8 cellular contexts compared by ENCODE assay signal in genomic region chr19:2494084-2494446, GRCh38. TPM values are rescaled to one million over a fixed set of nuclear protein-coding genes. Genes with fewer than 3 reads are reported as not detected.
DNase-seq lines count a peak whose midpoint lies in the region; ATAC-seq and TF ChIP-seq lines count a peak whose summit lies in the region.

No MANE protein-coding gene starts in this region.

- no peaks in the 10 kb centered on the region for H3K9me3 Mint-ChIP-seq in CD4-positive, alpha-beta T cell

- TF ChIP-seq CTCF in CD4-positive, alpha-beta T cell (IDR thresholded peaks at IDR 0.05) = no peak

- no peaks in the 10 kb centered on the region for H3K79me1 ChIP-seq in neuronal stem cell (ENCODE audit: low read depth, low read length)

- peaks cover 27% of the 10 kb centered on the region for H3K27me3 ChIP-seq in CD4-positive, alpha-beta T cell (ENCODE audit: control insufficient read depth, insufficient read depth, low read length)
- H3K27me3 ChIP-seq in NT2/D1 (ENCODE audit: insufficient read depth, insufficient read length) (peaks cover 9% of the 10 kb centered on the region), neuronal stem cell (ENCODE audit: control insufficient read depth in 3 of 3, insufficient read depth in 3 of 3, low read depth in 1 of 3, low read length in 3 of 3) (peaks cover 4 to 71% (median 18%) of the 10 kb centered on the region in 3 experiments)

- H2AK5ac ChIP-seq in neuronal stem cell (ENCODE audit: low read depth, low read length) = peak overlapping the region; percentile 97

- POLR2A ChIA-PET in CD4-positive, alpha-beta T cell (lab: Charles Lee) = interaction anchor here (1.4 to 6.0 kb wide), 2 partner anchors 17 to 68 kb away, joined by 7 to 47 read pairs; partner anchors contain the start of gene GADD45B

- H3K9ac ChIP-seq in NT2/D1 (ENCODE audit: insufficient read length, low read depth) = peak overlapping the region; percentile 72
- H3K9ac ChIP-seq in neuronal stem cell (ENCODE audit: low read depth, low read length, poor library complexity) = peak overlapping the region; percentile 89

- H2BK120ac ChIP-seq in neuronal stem cell (ENCODE audit: low read depth, low read length) = no peak overlapping the region

- peak overlapping the region; percentile 100 for H3K23ac ChIP-seq in neuronal stem cell (ENCODE audit: low read depth, low read length, poor library complexity)

- DNase-seq in CD4-positive, alpha-beta T cell = no peak
- DNase-seq in NT2/D1 (ENCODE audit: low read depth, low spot score) (no peak), ecto neural progenitor cell (ENCODE audit: low spot score) (peak; percentile 50), neuronal stem cell (ENCODE audit: low spot score) (no peak), dedifferentiated amniotic fluid mesenchymal stem cell (ENCODE audit: extremely low spot score) (no peak), NCI-H1105 treated with DMSO at 0.1 percent for 48 hours (lab: John Stamatoyannopoulos, UW) (no peak)

- no peak overlapping the region for H4K91ac ChIP-seq in neuronal stem cell (ENCODE audit: low read depth, low read length, poor library complexity)

- no CpG with 5 or more reads among the region's 21 CpGs for WGBS in neuronal stem cell (ENCODE audit: extremely low coverage in 2 of 2, insufficient read length in 2 of 2, insufficient replicate concordance in 1 of 2), 2 donors

- H2BK15ac ChIP-seq in neuronal stem cell (ENCODE audit: low read length) = peak overlapping the region; percentile 95

- H3K36me3 Mint-ChIP-seq in CD4-positive, alpha-beta T cell (ENCODE audit: low read depth) = no peaks in the 10 kb centered on the region

- H3K18ac ChIP-seq in neuronal stem cell (ENCODE audit: low read length) = peak overlapping the region; percentile 99

- H3K27ac Mint-ChIP-seq in CD4-positive, alpha-beta T cell = no peak overlapping the region

- ATAC-seq in CD4-positive, alpha-beta T cell (ENCODE audit: poor library complexity) = no peak
- ATAC-seq in HG03039 (IDR thresholded peaks at IDR 0.05; ENCODE audit: unreplicated experiment) = no peak
- ATAC-seq in GM21723 (IDR thresholded peaks at IDR 0.05; ENCODE audit: unreplicated experiment) = no peak

- no peaks in the 10 kb centered on the region for H3K9me3 ChIP-seq in CD4-positive, alpha-beta T cell (ENCODE audit: control insufficient read depth, low read length)
- H3K9me3 ChIP-seq in NT2/D1 (ENCODE audit: insufficient read depth, low read length) (peaks cover 6% of the 10 kb centered on the region; the same call in 1 of the 2 replicates), neuronal stem cell (replicated peaks in 1 of 2; ENCODE audit: control insufficient read depth in 2 of 2, insufficient read depth in 1 of 2, low read depth in 1 of 2, low read length in 2 of 2) (peaks cover 0 to 6% of the 10 kb centered on the region in 2 donors)

- peak overlapping the region; percentile 99 for H2BK12ac ChIP-seq in neuronal stem cell (ENCODE audit: low read length)

- intact Hi-C loops in CD4-positive, alpha-beta T cell (cut with DNase I, micrococcal nuclease) = no loop called here

- no peak overlapping the region for H2BK5ac ChIP-seq in neuronal stem cell (ENCODE audit: low read length)

- peak overlapping the region; percentile 90 for H3K4ac ChIP-seq in neuronal stem cell (ENCODE audit: low read length)

- CTCF ChIA-PET in CD4-positive, alpha-beta T cell (lab: Charles Lee) = interaction anchor here (1.7 kb wide), 1 partner anchor 9 kb away, joined by 4 read pairs; no protein-coding TSS in a partner anchor

- peak overlapping the region; percentile 78 for H2AFZ ChIP-seq in neuronal stem cell (ENCODE audit: low read length)

- H3K4me1 ChIP-seq in NT2/D1 (ENCODE audit: insufficient read depth, insufficient read length) (peaks cover 18% of the 10 kb centered on the region), neuronal stem cell (ENCODE audit: control insufficient read depth in 2 of 2, insufficient read depth in 1 of 2, low read depth in 1 of 2, low read length in 2 of 2) (peaks cover 3 to 19% of the 10 kb centered on the region in 2 donors)

- H3K4me2 ChIP-seq in neuronal stem cell (ENCODE audit: insufficient read depth, low read length, poor library complexity, severe bottlenecking) = no peak overlapping the region

- no peak overlapping the region for H3K27ac ChIP-seq in CD4-positive, alpha-beta T cell (ENCODE audit: low read depth, low read length)
- no peak overlapping the region for H3K27ac ChIP-seq in neuronal stem cell (replicated peaks; ENCODE audit: low read length)

- H3K4me3 Mint-ChIP-seq in CD4-positive, alpha-beta T cell = peak overlapping the region; percentile 83

- no peaks in the 10 kb centered on the region for H3K36me3 ChIP-seq in NT2/D1 (ENCODE audit: insufficient read depth, insufficient read length, low read length)
- H3K36me3 ChIP-seq in neuronal stem cell (replicated peaks in 1 of 2; ENCODE audit: control insufficient read depth in 2 of 2, insufficient read depth in 2 of 2, low read length in 2 of 2) = peaks cover 0 to 2% of the 10 kb centered on the region in 2 donors

- peak overlapping the region; percentile 97 for H3K14ac ChIP-seq in neuronal stem cell (ENCODE audit: low read length)

- peaks cover 42% of the 10 kb centered on the region for H3K27me3 Mint-ChIP-seq in CD4-positive, alpha-beta T cell

- H3K4me1 Mint-ChIP-seq in CD4-positive, alpha-beta T cell (ENCODE audit: low read depth) = peaks cover 16% of the 10 kb centered on the region

- peak overlapping the region; percentile 94 for H4K8ac ChIP-seq in neuronal stem cell (ENCODE audit: low read depth, low read length)

- peak overlapping the region; percentile 43 for H3K4me3 ChIP-seq in NT2/D1 (ENCODE audit: insufficient read length, low read depth)
- H3K4me3 ChIP-seq in neuronal stem cell (ENCODE audit: low read length in 2 of 2) = peak overlapping the region in 1 of 2 donors; percentile 76

RNA-seq across cellular contexts. Expression of gene GADD45B, which starts 18.1 kb away (rescaled TPM):
- 100 to 1,000 TPM; 284 to 285 TPM for total RNA-seq in CD4-positive, alpha-beta T cell
- polyA plus RNA-seq in neuronal stem cell (2013, experiment 1 of 2) = 3.0 TPM
- polyA plus RNA-seq in neuronal stem cell (2013, experiment 2 of 2) = 2.3 TPM

RNA-seq across cellular contexts. Expression of gene LMNB2, which starts 37.3 kb away (rescaled TPM):
- 1 to 10 TPM; 9.7 to 10.0 TPM for total RNA-seq in CD4-positive, alpha-beta T cell
- polyA plus RNA-seq in neuronal stem cell (2013, experiment 1 of 2) = 123 TPM
- 124 TPM for polyA plus RNA-seq in neuronal stem cell (2013, experiment 2 of 2)
